In the genomic region with DNA sequence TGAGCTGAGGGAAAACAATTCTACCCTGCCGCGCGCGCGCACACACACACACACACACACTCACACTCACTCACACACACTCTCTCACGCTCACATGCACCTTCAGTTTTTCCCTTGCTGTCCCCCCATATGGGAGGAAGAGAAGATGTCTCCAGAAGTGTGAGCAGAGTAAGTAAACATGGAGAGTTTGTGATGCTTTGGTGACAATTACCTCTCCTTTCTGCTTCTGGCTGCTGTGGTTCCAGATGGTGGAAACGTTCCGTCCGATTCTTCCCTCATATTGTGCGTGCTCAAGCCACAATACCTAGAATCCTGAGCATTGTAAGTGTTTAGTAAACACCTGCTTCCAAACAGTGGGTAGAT, we compare ENCODE assay signal across 26 cellular contexts.
DNase-seq lines count a peak whose midpoint lies in the region; ATAC-seq, FAIRE-seq and TF ChIP-seq lines count a peak whose summit lies in the region.
"Had no signal": no experiment of that assay in that cellular context is flagged by ENCODE, and none has a peak within 500 bp of the region (broad histone marks: within the 10 kb centered on the region; RNA-seq: fewer than 3 reads in every experiment).

No MANE protein-coding gene starts in this region.

- H2BK15ac ChIP-seq in neuronal stem cell (ENCODE audit: low read length), result no peak overlapping the region

- H3K4me3 ChIP-seq in HepG2 (replicated peaks in 1 of 3; ENCODE audit: insufficient read depth in 1 of 3, low read depth in 2 of 3, low read length in 3 of 3), result peak overlapping the region in 2 of 3 experiments; percentile 10 to 51; a peak in 3 of 6 replicates
- H3K4me3 ChIP-seq in right lobe of liver, result no peak overlapping the region
- H3K4me3 ChIP-seq in neuronal stem cell (ENCODE audit: low read length in 2 of 2), result no peak overlapping the region
- H3K4me3 ChIP-seq: BLaER1 treated with 17β-estradiol and CSF1 and Interleukin-3, amounts not matched to agents 10 nM and 100 nM; GM12878 had no signal

- H2AK5ac ChIP-seq in neuronal stem cell (ENCODE audit: low read depth, low read length), result no peak overlapping the region

- peaks cover 51% of the 10 kb centered on the region for H3K4me1 Mint-ChIP-seq in neural crest cell
- H3K4me1 Mint-ChIP-seq: B cell had no signal

- in situ Hi-C loops in HepG2 (cut with HindIII; ENCODE audit: extremely low pct_ligation_motif_present, low pct_unique_long_range_greater_than_20kb), result no loop called here

- H3K14ac ChIP-seq in neuronal stem cell (ENCODE audit: low read length), result no peak overlapping the region

- TF ChIP-seq CTCF in HepG2 (CRISPR knock-in tag; IDR thresholded peaks at IDR 0.05), result no peak
- no peak for TF ChIP-seq CTCF in right lobe of liver (IDR thresholded peaks at IDR 0.05)
- no peak for TF ChIP-seq CTCF in neural crest cell (conservative IDR thresholded peaks at IDR 0.05)

- H2BK5ac ChIP-seq in neuronal stem cell (ENCODE audit: low read length), result no peak overlapping the region

- no peaks in the 10 kb centered on the region for H3K79me1 ChIP-seq in neuronal stem cell (ENCODE audit: low read depth, low read length)

- DNase-seq in HepG2 (ENCODE audit: low spot score) (no peak), right lobe of liver (no peak), neural crest cell (ENCODE audit: low read depth, low spot score) (no peak), neuronal stem cell (ENCODE audit: low spot score) (no peak), HuH-7.5 (ENCODE audit: low spot score) (no peak), AG20443 (ENCODE audit: low spot score) (no peak)
- no peak for DNase-seq in stimulated activated CD4-positive, alpha-beta T cell treated with anti-CD3 and anti-CD28 coated beads, Interleukin-4, amount 100 ng/mL, for 4 hours
- DNase-seq: ACHN; AML-193; Calu3; CD4-positive, alpha-beta T cell; CD8-positive, alpha-beta T cell; DMS53; DMS79; DND-41; EL; GDM1 had no signal

- no peaks in the 10 kb centered on the region for H3K79me2 ChIP-seq in HepG2 (ENCODE audit: insufficient read depth, low read length)

- no peak overlapping the region for H2AFZ ChIP-seq in HepG2 (ENCODE audit: low read length)
- peak overlapping the region; percentile 53 for H2AFZ ChIP-seq in neuronal stem cell (ENCODE audit: low read length)

- no peak overlapping the region for H3K27ac Mint-ChIP-seq in neural crest cell (ENCODE audit: unreplicated experiment)
- H3K27ac Mint-ChIP-seq: B cell; CD4-positive, alpha-beta T cell; CD8-positive, alpha-beta T cell had no signal

- TF ChIP-seq EP300 in HepG2 (IDR thresholded peaks at IDR 0.05; ENCODE audit: low read depth in 2 of 2, low read length in 2 of 2) (no peak), HepG2 (CRISPR knock-in tag; IDR thresholded peaks at IDR 0.05; ENCODE audit: borderline replicate concordance) (no peak)

- BruUV-seq in HepG2 (replicated peaks; lab: Mats Ljungman, UMichigan), result no TSS peak

- peak overlapping the region; percentile 18 for H2BK12ac ChIP-seq in neuronal stem cell (ENCODE audit: low read length)

- intact Hi-C loops in HepG2 (cut with micrococcal nuclease; ENCODE audit: unreplicated experiment), result loop anchor here (5.0 kb wide), 2 partner anchors 47 to 157 kb away; no protein-coding TSS in a partner anchor
- intact Hi-C loops in right lobe of liver (cut with DNase I), result no loop called here

- no peak overlapping the region for H2BK120ac ChIP-seq in neuronal stem cell (ENCODE audit: low read depth, low read length)

- WGBS in HepG2 (ENCODE audit: low lambda C conversion rate), result 73% methylated on average over 10 of the region's 10 CpGs
- WGBS in right lobe of liver (ENCODE audit: insufficient coverage, low coverage, low lambda C conversion rate, missing lambda C conversion rate), result 31% methylated on average over 10 of the region's 10 CpGs
- WGBS in neuronal stem cell (ENCODE audit: extremely low coverage in 2 of 2, insufficient read length in 2 of 2, insufficient replicate concordance in 1 of 2), 2 donors, result no CpG with 5 or more reads among the region's 10 CpGs

- no peaks in the 10 kb centered on the region for H3K36me3 ChIP-seq in HepG2 (replicated peaks in 1 of 2; ENCODE audit: control insufficient read depth in 1 of 2, insufficient read depth in 2 of 2, low read length in 2 of 2)
- no peaks in the 10 kb centered on the region for H3K36me3 ChIP-seq in right lobe of liver
- no peaks in the 10 kb centered on the region for H3K36me3 ChIP-seq in neuronal stem cell (replicated peaks in 1 of 2; ENCODE audit: control insufficient read depth in 2 of 2, insufficient read depth in 2 of 2, low read length in 2 of 2)
- H3K36me3 ChIP-seq: BLaER1 treated with 17β-estradiol and CSF1 and Interleukin-3, amounts not matched to agents 10 nM and 100 nM had no signal

- ATAC-seq in HepG2 (peak; percentile 6; the same call in 2 of the 3 replicates), right lobe of liver (no peak)
- ATAC-seq: CD8-positive, alpha-beta T cell; GM12878 had no signal

- H3K9ac ChIP-seq in HepG2 (ENCODE audit: insufficient read depth, low read depth, low read length) (no peak overlapping the region; the same call in 1 of the 2 replicates), neuronal stem cell (ENCODE audit: low read depth, low read length, poor library complexity) (no peak overlapping the region)
- H3K9ac ChIP-seq: BLaER1 treated with 17β-estradiol and CSF1 and Interleukin-3, amounts not matched to agents 10 nM and 100 nM had no signal

- H3K9me3 ChIP-seq in HepG2 (ENCODE audit: low read length), result no peaks in the 10 kb centered on the region
- H3K9me3 ChIP-seq in right lobe of liver, result no peaks in the 10 kb centered on the region
- H3K9me3 ChIP-seq in neuronal stem cell (replicated peaks in 1 of 2; ENCODE audit: control insufficient read depth in 2 of 2, insufficient read depth in 1 of 2, low read depth in 1 of 2, low read length in 2 of 2), result peaks cover 0 to 2% of the 10 kb centered on the region in 2 donors
- H3K9me3 ChIP-seq: BLaER1 treated with 17β-estradiol and CSF1 and Interleukin-3, amounts not matched to agents 10 nM and 100 nM had no signal

- H3K27ac ChIP-seq in HepG2 (ENCODE audit: extremely low read length, insufficient read depth, low read length) (peak overlapping the region; percentile 11), right lobe of liver (no peak overlapping the region), neuronal stem cell (replicated peaks; ENCODE audit: low read length) (peak overlapping the region; percentile 70)
- H3K27ac ChIP-seq: 22Rv1; BLaER1 treated with 17β-estradiol and CSF1 and Interleukin-3, amounts not matched to agents 10 nM and 100 nM; C4-2B had no signal

- no peak overlapping the region for H3K4ac ChIP-seq in neuronal stem cell (ENCODE audit: low read length)

- no peak for FAIRE-seq in HepG2 (lab: Jason Lieb, UNC)
- FAIRE-seq: A204.1, D721Med, GM12878, GM12892, GM18507 had no signal

- H3K18ac ChIP-seq in neuronal stem cell (ENCODE audit: low read length), result no peak overlapping the region

- H3K4me2 ChIP-seq in HepG2 (ENCODE audit: low read depth, low read length) (peak overlapping the region; percentile 58), neuronal stem cell (ENCODE audit: insufficient read depth, low read length, poor library complexity, severe bottlenecking) (peak overlapping the region; percentile 32)
- H3K4me2 ChIP-seq: BLaER1 treated with 17β-estradiol and CSF1 and Interleukin-3, amounts not matched to agents 10 nM and 100 nM had no signal

- H4K91ac ChIP-seq in neuronal stem cell (ENCODE audit: low read depth, low read length, poor library complexity), result no peak overlapping the region

- POLR2A ChIA-PET in HepG2 (lab: Yijun Ruan, JAX), result interaction anchor here (0.6 kb wide), 1 partner anchor 281 kb away, joined by 3 read pairs; no protein-coding TSS in a partner anchor

- no peaks in the 10 kb centered on the region for H3K27me3 ChIP-seq in HepG2 (ENCODE audit: control insufficient read depth in 1 of 2, insufficient read depth in 2 of 2, low read length in 2 of 2)
- H3K27me3 ChIP-seq in right lobe of liver, result no peaks in the 10 kb centered on the region
- H3K27me3 ChIP-seq in neuronal stem cell (ENCODE audit: control insufficient read depth in 3 of 3, insufficient read depth in 3 of 3, low read depth in 1 of 3, low read length in 3 of 3), result peaks cover 0 to 9% (median 0%) of the 10 kb centered on the region in 3 experiments
- H3K27me3 ChIP-seq: BLaER1 treated with 17β-estradiol and CSF1 and Interleukin-3, amounts not matched to agents 10 nM and 100 nM had no signal

- no peaks in the 10 kb centered on the region for H3K9me3 Mint-ChIP-seq in neural crest cell
- H3K9me3 Mint-ChIP-seq: CD4-positive, alpha-beta T cell; CD8-positive, alpha-beta T cell had no signal

- no peaks in the 10 kb centered on the region for H4K20me1 ChIP-seq in HepG2 (ENCODE audit: insufficient read depth, low read length)
- H4K20me1 ChIP-seq: BLaER1 treated with 17β-estradiol and CSF1 and Interleukin-3, amounts not matched to agents 10 nM and 100 nM had no signal

- H3K4me1 ChIP-seq in HepG2 (ENCODE audit: insufficient read depth, low read length) (peaks cover 72% of the 10 kb centered on the region), right lobe of liver (no peaks in the 10 kb centered on the region), neuronal stem cell (ENCODE audit: control insufficient read depth in 2 of 2, insufficient read depth in 1 of 2, low read depth in 1 of 2, low read length in 2 of 2) (peaks cover 14 to 16% of the 10 kb centered on the region in 2 donors)

- TF ChIP-seq RAD21 in HepG2 (CRISPR knock-in tag; IDR thresholded peaks at IDR 0.05), result no peak

- H3K23ac ChIP-seq in neuronal stem cell (ENCODE audit: low read depth, low read length, poor library complexity), result no peak overlapping the region

- H4K8ac ChIP-seq in neuronal stem cell (ENCODE audit: low read depth, low read length), result no peak overlapping the region

- no peaks in the 10 kb centered on the region for H3K36me3 Mint-ChIP-seq in neural crest cell (ENCODE audit: low read depth)
- H3K36me3 Mint-ChIP-seq: CD8-positive, alpha-beta T cell had no signal

- TF ChIP-seq POLR2A in HepG2 (IDR thresholded peaks at IDR 0.05; ENCODE audit: insufficient read depth in 1 of 2, low read depth in 2 of 2, low read length in 2 of 2) (no peak), right lobe of liver (IDR thresholded peaks at IDR 0.05) (no peak)

- peak overlapping the region; percentile 67 for H3K4me3 Mint-ChIP-seq in neural crest cell
- H3K4me3 Mint-ChIP-seq: B cell; CD4-positive, alpha-beta T cell; CD8-positive, alpha-beta T cell had no signal

- CTCF ChIA-PET in HepG2 (lab: Yijun Ruan, JAX; ENCODE audit: low intra/inter-chr PET ratio, low total read pairs), result no interaction called here

- peaks cover 5% of the 10 kb centered on the region for H3K27me3 Mint-ChIP-seq in neural crest cell (ENCODE audit: low read depth)

Comparison
In these comparisons a context has a peak if more than half of its experiments do, and no peak if none do; other contexts are left out.
1. H3K27ac ChIP-seq: peak in HepG2 (single experiment) and neuronal stem cell (single experiment); none in right lobe of liver (0 of 3).
2. H3K4me3 ChIP-seq: peak in HepG2 (2 of 3); none in right lobe of liver (0 of 3) and neuronal stem cell (0 of 2).